ENCODE assay signal across 1 cellular context in genomic region chr2:240433973-240434727, GRCh38.
TF ChIP-seq lines count a peak whose summit lies in the region.

No MANE protein-coding gene starts in this region.

TF ChIP-seq in HepG2, 621 proteins besides CTCF, POLR2A, EP300 and RAD21 (continued from another document):
- TF ChIP-seq ZNF704 (CRISPR knock-in tag; IDR thresholded peaks at IDR 0.05; ENCODE audit: borderline replicate concordance) (no peak), KMT2B (CRISPR knock-in tag; IDR thresholded peaks at IDR 0.05) (no peak), THYN1 (CRISPR knock-in tag; IDR thresholded peaks at IDR 0.05; ENCODE audit: borderline replicate concordance, low read depth) (no peak), FOSL2 (CRISPR knock-in tag; IDR thresholded peaks at IDR 0.05) (peak; percentile 58), ZNF800 (CRISPR knock-in tag; IDR thresholded peaks at IDR 0.05) (0 out of 2 replicates have a peak, but pooled peaks have one; percentile 58), CENPBD1 (CRISPR knock-in tag; IDR thresholded peaks at IDR 0.05; ENCODE audit: borderline replicate concordance, low read depth) (no peak), HOXA3 (CRISPR knock-in tag; IDR thresholded peaks at IDR 0.05) (no peak), POLR2G (IDR thresholded peaks at IDR 0.05; ENCODE audit: low read depth, low read length) (no peak)
TF ChIP-seq in HepG2: peak in this region for 3.
